Comparison of ENCODE assay signal across 25 cellular contexts in genomic region chr2:112889976-112890375, GRCh38. TPM values are rescaled to one million over a fixed set of nuclear protein-coding genes. Genes with fewer than 3 reads are reported as not detected.
"Had no signal": no experiment of that assay in that cellular context is flagged by ENCODE, and none has a peak within 500 bp of the region (broad histone marks: within the 10 kb centered on the region; RNA-seq: fewer than 3 reads in every experiment).

No MANE protein-coding gene starts in this region.

- H3K4me1 Mint-ChIP-seq: activated naive CD8-positive, alpha-beta T cell treated with anti-CD3 and anti-CD28 coated beads for 36 hours; neural progenitor cell had no signal

- H3K4me3 Mint-ChIP-seq: activated naive CD8-positive, alpha-beta T cell treated with anti-CD3 and anti-CD28 coated beads for 36 hours; activated T-cell treated with anti-CD3 and anti-CD28 coated beads, Interleukin-2, amount 50 U/mL, for 24 hours; activated T-helper 17 cell treated with anti-CD3 and anti-CD28 coated beads, Interleukin-2, amount 50 U/mL, for 72 hours; central memory CD8-positive, alpha-beta T cell; naive thymus-derived CD8-positive, alpha-beta T cell; neural progenitor cell; WTC11 had no signal

- H3K4me3 ChIP-seq: breast epithelium, coronary artery, esophagus muscularis mucosa, gastroesophageal sphincter, heart right ventricle, lung, neural progenitor cell, psoas muscle, right atrium auricular region, thyroid gland, upper lobe of right lung had no signal

- H3K4me1 ChIP-seq: breast epithelium, esophagus muscularis mucosa, gastroesophageal sphincter, neural progenitor cell, psoas muscle, right atrium auricular region, thyroid gland, upper lobe of right lung had no signal

- H3K27me3 Mint-ChIP-seq: activated naive CD8-positive, alpha-beta T cell treated with anti-CD3 and anti-CD28 coated beads for 36 hours; activated T-cell treated with anti-CD3 and anti-CD28 coated beads, Interleukin-2, amount 50 U/mL, for 24 hours; activated T-helper 17 cell treated with anti-CD3 and anti-CD28 coated beads, Interleukin-2, amount 50 U/mL, for 72 hours; central memory CD8-positive, alpha-beta T cell; naive thymus-derived CD8-positive, alpha-beta T cell had no signal

- H2AFZ ChIP-seq: neural progenitor cell had no signal

- H3K27me3 ChIP-seq: breast epithelium, esophagus muscularis mucosa, gastroesophageal sphincter, neural progenitor cell, right atrium auricular region, thyroid gland, upper lobe of right lung had no signal

- H3K4me2 ChIP-seq: neural progenitor cell had no signal

- H3K9me3 ChIP-seq: breast epithelium, esophagus muscularis mucosa, gastroesophageal sphincter, heart right ventricle, psoas muscle, right atrium auricular region, thyroid gland, upper lobe of right lung had no signal

- H3K9me3 Mint-ChIP-seq: activated naive CD8-positive, alpha-beta T cell treated with anti-CD3 and anti-CD28 coated beads for 36 hours; activated T-cell treated with anti-CD3 and anti-CD28 coated beads, Interleukin-2, amount 50 U/mL, for 24 hours; activated T-helper 17 cell treated with anti-CD3 and anti-CD28 coated beads, Interleukin-2, amount 50 U/mL, for 72 hours; central memory CD8-positive, alpha-beta T cell; naive thymus-derived CD8-positive, alpha-beta T cell had no signal

- DNase-seq: activated naive CD8-positive, alpha-beta T cell treated with anti-CD3 and anti-CD28 coated beads for 36 hours; activated T-cell treated with anti-CD3 and anti-CD28 coated beads, Interleukin-2, amount 50 U/mL, for 24 hours; heart right ventricle; naive thymus-derived CD8-positive, alpha-beta T cell; psoas muscle; stimulated activated CD4-positive, alpha-beta T cell treated with anti-CD3 and anti-CD28 coated beads, Interleukin-12 subunit alpha, Interleukin-12 subunit beta, amount 100 ng/mL, for 4 hours; stimulated activated CD4-positive, alpha-beta T cell treated with anti-CD3 and anti-CD28 coated beads, Interleukin-4, amount 100 ng/mL, for 4 hours; stimulated activated naive CD8-positive, alpha-beta T cell treated with anti-CD3 and anti-CD28 coated beads, Interleukin-15, Interleukin-2, amounts not matched to agents 100 U/mL and 50 U/mL, for 24 hours; T-helper 9 cell; thyroid gland; upper lobe of right lung had no signal

- H3K27ac ChIP-seq: breast epithelium, coronary artery, esophagus muscularis mucosa, gastroesophageal sphincter, heart right ventricle, neural progenitor cell, psoas muscle, right atrium auricular region, thyroid gland, upper lobe of right lung had no signal

- H3K36me3 Mint-ChIP-seq: activated naive CD8-positive, alpha-beta T cell treated with anti-CD3 and anti-CD28 coated beads for 36 hours; naive thymus-derived CD8-positive, alpha-beta T cell; neural progenitor cell; WTC11 had no signal

- H3K27ac Mint-ChIP-seq: activated naive CD8-positive, alpha-beta T cell treated with anti-CD3 and anti-CD28 coated beads for 36 hours; activated T-cell treated with anti-CD3 and anti-CD28 coated beads, Interleukin-2, amount 50 U/mL, for 24 hours; activated T-helper 17 cell treated with anti-CD3 and anti-CD28 coated beads, Interleukin-2, amount 50 U/mL, for 72 hours; neural progenitor cell; WTC11 had no signal

- H3K9ac ChIP-seq: neural progenitor cell had no signal

- H3K36me3 ChIP-seq: breast epithelium, esophagus muscularis mucosa, gastroesophageal sphincter, heart right ventricle, neural progenitor cell, right atrium auricular region, thyroid gland, upper lobe of right lung had no signal

- ATAC-seq: activated T-helper 17 cell treated with anti-CD3 and anti-CD28 coated beads, Interleukin-2, amount 50 U/mL, for 72 hours; gastroesophageal sphincter; heart right ventricle; naive thymus-derived CD8-positive, alpha-beta T cell; psoas muscle; stimulated activated naive CD8-positive, alpha-beta T cell treated with anti-CD3 and anti-CD28 coated beads, Interleukin-15, Interleukin-2, amounts not matched to agents 100 U/mL and 50 U/mL, for 24 hours; upper lobe of right lung; WTC11 had no signal

RNA-seq across cellular contexts. Expression of gene IL37, which starts 21.0 kb away (rescaled TPM):
- total RNA-seq: activated naive CD8-positive, alpha-beta T cell treated with anti-CD3 and anti-CD28 coated beads for 36 hours; breast epithelium; esophagus muscularis mucosa; gastroesophageal sphincter; heart right ventricle; lung; naive thymus-derived CD8-positive, alpha-beta T cell; osteocyte; psoas muscle; right atrium auricular region; skeletal muscle tissue; subcutaneous adipose tissue; thyroid gland; upper lobe of right lung had no signal
- polyA plus RNA-seq: heart right ventricle; naive thymus-derived CD8-positive, alpha-beta T cell; psoas muscle had no signal

RNA-seq across cellular contexts. Expression of gene IL1B, which starts 53.4 kb away (rescaled TPM):
- total RNA-seq: activated naive CD8-positive, alpha-beta T cell treated with anti-CD3 and anti-CD28 coated beads for 36 hours; naive thymus-derived CD8-positive, alpha-beta T cell; osteocyte; T-helper 1 cell treated with Interleukin-12 subunit alpha and Interleukin-12 subunit beta and Interleukin-4 antibody, amounts not matched to agents 30 ng/mL and 1 ng/mL, for 36 hours; WTC11 had no signal
- polyA plus RNA-seq: naive thymus-derived CD8-positive, alpha-beta T cell had no signal
